Comparison of ENCODE assay signal across 1 cellular context in genomic region chr6:82246370-82246769, GRCh38.
TF ChIP-seq lines count a peak whose summit lies in the region.

No MANE protein-coding gene starts in this region.

TF ChIP-seq in IMR-90, 13 proteins besides CTCF, POLR2A, EP300 and RAD21 (continued from another document):
- TF ChIP-seq MXI1 (IDR thresholded peaks at IDR 0.05; ENCODE audit: borderline replicate concordance, low read depth, low read length) = no peak
